30 cellular contexts compared by ENCODE assay signal in genomic region chr6:87366899-87367298, GRCh38. TPM values are rescaled to one million over a fixed set of nuclear protein-coding genes. Genes with fewer than 3 reads are reported as not detected.
"Had no signal": no experiment of that assay in that cellular context is flagged by ENCODE, and none has a peak within 500 bp of the region (broad histone marks: within the 10 kb centered on the region; RNA-seq: fewer than 3 reads in every experiment).

No MANE protein-coding gene starts in this region.

- DNase-seq: activated B cell treated with CpG ODN at 0.5 μM for 24 hours; activated CD4-positive, alpha-beta T cell treated with anti-CD3 and anti-CD28 coated beads for 48 hours; activated CD4-positive, alpha-beta T cell treated with anti-CD3 and anti-CD28 coated beads, Interleukin-2, amount 50 U/mL, for 1 hour; activated CD4-positive, alpha-beta T cell treated with anti-CD3 and anti-CD28 coated beads, Interleukin-2, amount 50 U/mL, for 48 hours; activated CD8-positive, alpha-beta memory T cell treated with anti-CD3 and anti-CD28 coated beads for 24 hours; activated CD8-positive, alpha-beta T cell treated with anti-CD3 and anti-CD28 coated beads for 36 hours; activated effector memory CD4-positive, alpha-beta T cell treated with Interleukin-2 at 50 U/mL for 16 hours; activated gamma-delta T cell treated with Interleukin-2 at 50 U/mL for 16 hours; activated naive CD4-positive, alpha-beta T cell treated with anti-CD3 and anti-CD28 coated beads, Interleukin-2, amount 50 U/mL, for 16 hours; activated naive CD4-positive, alpha-beta T cell treated with Interleukin-2 at 50 U/mL for 16 hours; activated T-cell treated with anti-CD3 and anti-CD28 coated beads, Interleukin-2, amount 50 U/mL, for 4 hours; amygdala; aorta; body of pancreas; caudate nucleus; cerebellar nuclear complex; colonic mucosa; effector CD8-positive, alpha-beta T cell; esophagus squamous epithelium; foreskin melanocyte; heart right ventricle; T1000; WERI-Rb-1 had no signal

- ATAC-seq: activated CD4-positive, CD25-positive, alpha-beta regulatory T cell treated with anti-CD3 and anti-CD28 coated beads, Interleukin-2, amount 50 U/mL, for 24 hours; activated CD8-positive, alpha-beta T cell treated with anti-CD3 and anti-CD28 coated beads for 36 hours; activated T-cell treated with anti-CD3 and anti-CD28 coated beads, Interleukin-2, amount 50 U/mL, for 4 hours; activated T-helper 17 cell treated with anti-CD3 and anti-CD28 coated beads, Interleukin-2, amount 50 U/mL, for 72 hours; body of pancreas; gastroesophageal sphincter; heart right ventricle had no signal

RNA-seq across cellular contexts. Expression of gene GJB7, which starts 37.8 kb away (rescaled TPM):
- total RNA-seq: activated B cell treated with CpG ODN at 0.5 μM for 24 hours; activated CD8-positive, alpha-beta T cell treated with anti-CD3 and anti-CD28 coated beads for 36 hours; activated T-cell treated with anti-CD3 and anti-CD28 coated beads, Interleukin-2, amount 50 U/mL, for 4 hours; activated T-helper 17 cell treated with anti-CD3 and anti-CD28 coated beads, Interleukin-2, amount 50 U/mL, for 72 hours; aorta; body of pancreas; dermis microvascular lymphatic vessel endothelial cell; endothelial cell of umbilical vein; esophagus squamous epithelium; fibroblast of lung; gastroesophageal sphincter; glomerular endothelial cell; heart right ventricle had no signal

RNA-seq across cellular contexts. Expression of gene CFAP206, which starts 40.9 kb away (rescaled TPM):
- total RNA-seq: activated CD8-positive, alpha-beta T cell treated with anti-CD3 and anti-CD28 coated beads for 36 hours; activated T-cell treated with anti-CD3 and anti-CD28 coated beads, Interleukin-2, amount 50 U/mL, for 4 hours; activated T-helper 17 cell treated with anti-CD3 and anti-CD28 coated beads, Interleukin-2, amount 50 U/mL, for 72 hours; body of pancreas had no signal
